15 cellular contexts compared by ENCODE assay signal in the genomic region with DNA sequence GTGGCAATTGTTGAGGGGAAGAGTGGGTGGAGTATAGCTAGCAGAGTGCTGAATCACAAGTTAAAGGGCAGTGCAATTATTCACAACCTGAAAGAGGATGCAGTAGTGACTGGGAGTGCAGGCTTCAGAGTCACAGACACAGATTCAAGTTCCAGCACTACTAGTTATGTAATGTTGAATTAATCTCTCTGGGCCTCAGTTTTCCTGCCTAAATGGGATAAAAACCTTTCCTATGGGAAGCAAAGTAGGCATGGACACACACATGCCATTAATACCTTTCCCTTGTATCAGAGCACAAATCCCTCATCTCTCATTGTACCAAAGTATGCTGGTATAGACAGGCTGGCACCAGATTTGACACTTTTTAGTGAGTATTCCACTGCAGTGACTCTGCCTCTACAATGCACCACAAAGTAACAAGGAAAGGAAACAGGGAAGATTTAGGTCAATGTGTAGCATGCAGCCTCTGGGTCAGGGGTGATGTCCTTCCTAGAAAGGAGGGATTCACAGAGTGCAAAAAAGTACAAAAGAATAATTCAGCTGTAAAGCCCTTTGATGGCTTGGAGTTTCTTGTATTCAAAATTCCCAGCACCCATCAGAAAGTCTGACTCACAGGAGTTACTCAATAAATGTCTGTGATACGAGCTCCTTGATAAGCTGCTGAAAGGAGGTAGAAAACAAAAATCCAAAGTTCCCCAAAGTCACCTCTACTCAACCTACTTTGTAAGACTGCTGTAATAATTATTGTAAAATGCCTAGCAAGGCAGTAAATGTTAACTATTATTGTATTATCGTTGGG.
DNase-seq lines count a peak whose midpoint lies in the region; ATAC-seq and TF ChIP-seq lines count a peak whose summit lies in the region.
"Had no signal": no experiment of that assay in that cellular context is flagged by ENCODE, and none has a peak within 500 bp of the region (broad histone marks: within the 10 kb centered on the region; RNA-seq: fewer than 3 reads in every experiment).

No MANE protein-coding gene starts in this region.

- H3K27me3 ChIP-seq in hepatocyte: no peaks in the 10 kb centered on the region
- H3K27me3 ChIP-seq: neutrophil had no signal

- no peak overlapping the region for H3K4me3 Mint-ChIP-seq in activated T-cell treated with anti-CD3 and anti-CD28 coated beads, Interleukin-2, amount 50 U/mL, for 72 hours
- H3K4me3 Mint-ChIP-seq in type B pancreatic cell: peak overlapping the region; percentile 5
- no peak overlapping the region for H3K4me3 Mint-ChIP-seq in stimulated activated memory B cell treated with anti-CD40 and anti-IgM and Interleukin-4, amounts not matched to agents 10 μg/mL and 1 μg/mL and 100 μg/mL, for 72 hours
- H3K4me3 Mint-ChIP-seq: stimulated activated naive CD8-positive, alpha-beta T cell treated with anti-CD3 and anti-CD28 coated beads, Interleukin-15, Interleukin-2, amounts not matched to agents 100 ng/mL and 50 ng/mL, for 24 hours; T-helper 2 cell treated with Interferon-gamma antibody and Interleukin-4, amounts not matched to agents 5 μg/mL and 100 μg/mL, for 36 hours had no signal

- no peak overlapping the region for H3K27ac Mint-ChIP-seq in activated T-cell treated with anti-CD3 and anti-CD28 coated beads, Interleukin-2, amount 50 U/mL, for 72 hours
- H3K27ac Mint-ChIP-seq in type B pancreatic cell: peak overlapping the region; percentile 50
- H3K27ac Mint-ChIP-seq in stimulated activated memory B cell treated with anti-CD40 and anti-IgM and Interleukin-4, amounts not matched to agents 10 μg/mL and 1 μg/mL and 100 μg/mL, for 72 hours: no peak overlapping the region
- H3K27ac Mint-ChIP-seq: stimulated activated naive CD8-positive, alpha-beta T cell treated with anti-CD3 and anti-CD28 coated beads, Interleukin-15, Interleukin-2, amounts not matched to agents 100 ng/mL and 50 ng/mL, for 24 hours; T-helper 2 cell treated with Interferon-gamma antibody and Interleukin-4, amounts not matched to agents 5 μg/mL and 100 μg/mL, for 36 hours had no signal

- H4K20me1 ChIP-seq in hepatocyte (ENCODE audit: insufficient read depth, poor library complexity, severe bottlenecking): no peaks in the 10 kb centered on the region

- peak overlapping the region; percentile 62 for H3K27ac ChIP-seq in hepatocyte
- H3K27ac ChIP-seq: neutrophil had no signal

- H3K4me3 ChIP-seq in hepatocyte: no peak overlapping the region

- H3K9me3 ChIP-seq in hepatocyte (ENCODE audit: low read depth): peaks cover 3% of the 10 kb centered on the region
- H3K9me3 ChIP-seq: neutrophil had no signal

- no peak for DNase-seq in activated T-cell treated with anti-CD3 and anti-CD28 coated beads, Interleukin-2, amount 50 U/mL, for 72 hours
- DNase-seq in activated T-cell treated with anti-CD3 and anti-CD28 coated beads for 4 hours (no peak), SW480 (ENCODE audit: low spot score) (peak; percentile 23), hepatocyte (ENCODE audit: low spot score) (peak; percentile 32), type B pancreatic cell (ENCODE audit: extremely low spot score, unreplicated experiment) (no peak)
- DNase-seq in activated CD4-positive, CD25-positive, alpha-beta regulatory T cell treated with anti-CD3 and anti-CD28 coated beads, Interleukin-2, amount 50 U/mL, for 72 hours: no peak
- DNase-seq: anterior cingulate cortex; islet precursor cell; NCI-H1930; stimulated activated CD4-positive, alpha-beta T cell treated with anti-CD3 and anti-CD28 coated beads, Interleukin-2, amount 100 ng/mL, for 24 hours had no signal

- no peaks in the 10 kb centered on the region for H3K9me2 ChIP-seq in hepatocyte (replicated peaks; ENCODE audit: insufficient read depth)

- no peak overlapping the region for H2AFZ ChIP-seq in hepatocyte

- H3K4me1 ChIP-seq in hepatocyte (ENCODE audit: insufficient read depth): peaks cover 3% of the 10 kb centered on the region

- peak; percentile 55 to 62 for ATAC-seq in activated T-cell treated with anti-CD3 and anti-CD28 coated beads, Interleukin-2, amount 50 U/mL, for 72 hours (replicated peaks in 1 of 2)
- ATAC-seq in stimulated activated memory B cell treated with anti-CD40 and anti-IgM and Interleukin-4, amounts not matched to agents 10 μg/mL and 1 μg/mL and 100 μg/mL, for 72 hours: no peak
- ATAC-seq in GM19397 (IDR thresholded peaks at IDR 0.05; ENCODE audit: unreplicated experiment): no peak

- no peak overlapping the region for H3K4me2 ChIP-seq in hepatocyte

- H3K36me3 ChIP-seq in hepatocyte (replicated peaks; ENCODE audit: insufficient read depth, low read depth): no peaks in the 10 kb centered on the region
- H3K36me3 ChIP-seq: neutrophil had no signal

- peaks cover 1 to 4% of the 10 kb centered on the region in 2 donors for H3K9me3 Mint-ChIP-seq in activated T-cell treated with anti-CD3 and anti-CD28 coated beads, Interleukin-2, amount 50 U/mL, for 72 hours
- peaks cover 10% of the 10 kb centered on the region for H3K9me3 Mint-ChIP-seq in type B pancreatic cell
- peaks cover 4% of the 10 kb centered on the region for H3K9me3 Mint-ChIP-seq in stimulated activated memory B cell treated with anti-CD40 and anti-IgM and Interleukin-4, amounts not matched to agents 10 μg/mL and 1 μg/mL and 100 μg/mL, for 72 hours
- H3K9me3 Mint-ChIP-seq: stimulated activated naive CD8-positive, alpha-beta T cell treated with anti-CD3 and anti-CD28 coated beads, Interleukin-15, Interleukin-2, amounts not matched to agents 100 ng/mL and 50 ng/mL, for 24 hours; T-helper 2 cell treated with Interferon-gamma antibody and Interleukin-4, amounts not matched to agents 5 μg/mL and 100 μg/mL, for 36 hours had no signal

- 40% methylated on average over 2 of the region's 2 CpGs for WGBS in hepatocyte (ENCODE audit: low lambda C conversion rate, missing lambda C conversion rate)

- TF ChIP-seq CTCF in hepatocyte (IDR thresholded peaks at IDR 0.05; ENCODE audit: poor library complexity) (no peak), type B pancreatic cell (conservative IDR thresholded peaks at IDR 0.05) (no peak)

- H3K4me1 Mint-ChIP-seq in activated T-cell treated with anti-CD3 and anti-CD28 coated beads, Interleukin-2, amount 50 U/mL, for 72 hours (ENCODE audit: low read depth): peaks cover 10% of the 10 kb centered on the region
- H3K4me1 Mint-ChIP-seq in type B pancreatic cell (ENCODE audit: unreplicated experiment): peaks cover 9% of the 10 kb centered on the region
- no peaks in the 10 kb centered on the region for H3K4me1 Mint-ChIP-seq in stimulated activated memory B cell treated with anti-CD40 and anti-IgM and Interleukin-4, amounts not matched to agents 10 μg/mL and 1 μg/mL and 100 μg/mL, for 72 hours

- H3K79me2 ChIP-seq in hepatocyte: no peaks in the 10 kb centered on the region

- peaks cover 6% of the 10 kb centered on the region for H3K27me3 Mint-ChIP-seq in activated T-cell treated with anti-CD3 and anti-CD28 coated beads, Interleukin-2, amount 50 U/mL, for 72 hours (ENCODE audit: low read depth)
- no peaks in the 10 kb centered on the region for H3K27me3 Mint-ChIP-seq in type B pancreatic cell
- peaks cover 8% of the 10 kb centered on the region for H3K27me3 Mint-ChIP-seq in stimulated activated memory B cell treated with anti-CD40 and anti-IgM and Interleukin-4, amounts not matched to agents 10 μg/mL and 1 μg/mL and 100 μg/mL, for 72 hours
- H3K27me3 Mint-ChIP-seq: stimulated activated naive CD8-positive, alpha-beta T cell treated with anti-CD3 and anti-CD28 coated beads, Interleukin-15, Interleukin-2, amounts not matched to agents 100 ng/mL and 50 ng/mL, for 24 hours had no signal

- no peaks in the 10 kb centered on the region for H3K36me3 Mint-ChIP-seq in activated T-cell treated with anti-CD3 and anti-CD28 coated beads, Interleukin-2, amount 50 U/mL, for 72 hours (ENCODE audit: insufficient read depth in 2 of 2)
- H3K36me3 Mint-ChIP-seq in type B pancreatic cell: peaks cover 3% of the 10 kb centered on the region
- no peaks in the 10 kb centered on the region for H3K36me3 Mint-ChIP-seq in stimulated activated memory B cell treated with anti-CD40 and anti-IgM and Interleukin-4, amounts not matched to agents 10 μg/mL and 1 μg/mL and 100 μg/mL, for 72 hours

Comparison
In these comparisons a context has a peak if more than half of its experiments do, and no peak if none do; other contexts are left out.
1. ATAC-seq: peak in activated T-cell treated with anti-CD3 and anti-CD28 coated beads, Interleukin-2, amount 50 U/mL, for 72 hours (2 of 2); none in stimulated activated memory B cell treated with anti-CD40 and anti-IgM and Interleukin-4, amounts not matched to agents 10 μg/mL and 1 μg/mL and 100 μg/mL, for 72 hours (single experiment) and GM19397 (single experiment).
2. DNase-seq: peak in SW480 (single experiment) and hepatocyte (single experiment); none in activated T-cell treated with anti-CD3 and anti-CD28 coated beads, Interleukin-2, amount 50 U/mL, for 72 hours (0 of 2), activated T-cell treated with anti-CD3 and anti-CD28 coated beads for 4 hours (single experiment), type B pancreatic cell (single experiment) and activated CD4-positive, CD25-positive, alpha-beta regulatory T cell treated with anti-CD3 and anti-CD28 coated beads, Interleukin-2, amount 50 U/mL, for 72 hours (single experiment).